In the genomic region with DNA sequence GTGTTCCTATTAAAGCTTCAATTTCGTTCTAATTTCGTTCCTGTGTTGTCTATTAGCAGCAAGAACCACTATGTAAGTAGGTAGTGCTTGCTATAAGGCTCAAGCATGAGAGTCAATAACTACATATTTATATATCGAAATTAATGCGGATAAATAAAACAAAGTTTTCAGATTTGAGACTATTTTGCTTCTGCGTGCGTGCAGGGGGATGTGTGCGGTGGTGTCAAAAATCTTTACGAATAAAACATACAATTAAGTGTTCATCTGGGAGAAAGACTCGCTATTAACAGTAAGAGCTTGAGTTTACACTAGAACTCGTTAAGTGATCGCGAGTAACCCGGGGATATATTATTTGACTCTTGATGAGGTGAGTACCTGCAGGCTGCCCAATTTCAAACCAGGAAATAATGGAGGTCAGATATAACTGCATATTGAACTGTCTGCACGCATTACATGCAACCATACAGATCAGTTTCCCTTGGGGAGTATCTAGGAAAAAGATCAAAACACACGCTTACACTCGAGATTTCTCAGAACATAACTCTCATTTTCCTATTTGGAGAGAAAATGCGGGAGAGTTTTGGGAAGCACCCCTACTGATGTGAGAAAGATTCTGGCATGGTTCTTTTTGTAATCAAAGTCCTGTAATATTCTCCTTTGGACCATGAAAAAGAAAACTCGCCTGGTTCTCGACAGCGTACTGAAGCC, we compare ENCODE assay signal across 8 cellular contexts. TPM values are rescaled to one million over a fixed set of nuclear protein-coding genes. Genes with fewer than 3 reads are reported as not detected.
DNase-seq lines count a peak whose midpoint lies in the region; ATAC-seq and TF ChIP-seq lines count a peak whose summit lies in the region.

No MANE protein-coding gene starts in this region.

- H3K27me3 ChIP-seq in WERI-Rb-1 (ENCODE audit: insufficient read depth, low read depth, severe bottlenecking), result no peaks in the 10 kb centered on the region
- no peaks in the 10 kb centered on the region for H3K27me3 ChIP-seq in foreskin keratinocyte
- no peaks in the 10 kb centered on the region for H3K27me3 ChIP-seq in prostate gland (replicated peaks; ENCODE audit: insufficient read depth)

- peak overlapping the region; percentile 92 for H3K27ac ChIP-seq in WERI-Rb-1
- H3K27ac ChIP-seq in foreskin keratinocyte, result peak overlapping the region; percentile 98
- peak overlapping the region; percentile 93 to 96 for H3K27ac ChIP-seq in prostate gland

- peak; percentile 75 for DNase-seq in DMS53 (lab: John Stamatoyannopoulos, UW)
- DNase-seq in HFFc6, result no peak
- DNase-seq in WERI-Rb-1, result no peak
- no peak for DNase-seq in foreskin keratinocyte
- DNase-seq in prostate gland (ENCODE audit: low spot score), result peak; percentile 8
- no peak for DNase-seq in NCI-H187 treated with DMSO at 0.1 percent for 48 hours (lab: John Stamatoyannopoulos, UW)
- no peak for DNase-seq in AG20443 (ENCODE audit: low spot score)

- peak overlapping the region; percentile 99 for H3K27ac Mint-ChIP-seq in HFFc6

- H3K4me3 Mint-ChIP-seq in HFFc6, result peak overlapping the region; percentile 95

- ATAC-seq in foreskin keratinocyte (no peak), HG02884 (IDR thresholded peaks at IDR 0.05; ENCODE audit: unreplicated experiment) (no peak)

- intact Hi-C loops in prostate gland (cut with DNase I), result loop anchor here (5.0 kb wide), 2 partner anchors 48 to 77 kb away; partner anchors contain the start of genes IRAK4 and PUS7L

- no peaks in the 10 kb centered on the region for H3K27me3 Mint-ChIP-seq in HFFc6 (ENCODE audit: insufficient read depth)

- H3K36me3 Mint-ChIP-seq in HFFc6 (ENCODE audit: low read depth), result peaks cover 4% of the 10 kb centered on the region

- peaks cover 29% of the 10 kb centered on the region for H3K36me3 ChIP-seq in WERI-Rb-1
- no peaks in the 10 kb centered on the region for H3K36me3 ChIP-seq in prostate gland

- H3K4me3 ChIP-seq in WERI-Rb-1 (ENCODE audit: low read depth, low read length) (peak overlapping the region; percentile 80), prostate gland (peak overlapping the region; percentile 84 to 88)

- peaks cover 20% of the 10 kb centered on the region for H3K4me1 ChIP-seq in foreskin keratinocyte
- H3K4me1 ChIP-seq in prostate gland (replicated peaks), result no peaks in the 10 kb centered on the region

- TF ChIP-seq POLR2A in prostate gland (IDR thresholded peaks at IDR 0.05), result no peak

- no peaks in the 10 kb centered on the region for H3K9me3 Mint-ChIP-seq in HFFc6

- no peaks in the 10 kb centered on the region for H3K9me3 ChIP-seq in WERI-Rb-1 (ENCODE audit: severe bottlenecking)
- H3K9me3 ChIP-seq in prostate gland, result no peaks in the 10 kb centered on the region

- WGBS in prostate gland, result 3% methylated on average over 20 of the region's 20 CpGs

- H3K4me1 Mint-ChIP-seq in HFFc6 (ENCODE audit: low read depth), result peaks cover 29% of the 10 kb centered on the region

- no peak for TF ChIP-seq CTCF in HFFc6 (IDR thresholded peaks at IDR 0.05)
- TF ChIP-seq CTCF in WERI-Rb-1 (IDR thresholded peaks at IDR 0.05; ENCODE audit: low read depth, low read length), result no peak
- no peak for TF ChIP-seq CTCF in foreskin keratinocyte (conservative IDR thresholded peaks at IDR 0.05)
- no peak for TF ChIP-seq CTCF in prostate gland (IDR thresholded peaks at IDR 0.05)

RNA-seq across cellular contexts. Expression of gene TWF1, which starts 0.8 kb away (rescaled TPM):
- 100 to 1,000 TPM; 146 to 165 (median 153) TPM for total RNA-seq in HFFc6 (2021; fragmentation: NEBNext Ultra II Directional; extraction: Animal tissue kit (Norgen Biotek cat#: 25700))
- total RNA-seq in foreskin keratinocyte (134 TPM in 2 replicates), prostate gland (100 to 1,000 TPM in 1 of 2 donors, 10 to 100 TPM in 1; 64.5 to 114 TPM)
- 53.4 and 61.4 TPM in 2 replicates for polyA plus RNA-seq in foreskin keratinocyte

RNA-seq across cellular contexts. Expression of gene TMEM117, which starts 30.6 kb away (rescaled TPM):
- 1 to 10 TPM; 5.5 to 8.8 (median 7.0) TPM for total RNA-seq in HFFc6 (2021; fragmentation: NEBNext Ultra II Directional; extraction: Animal tissue kit (Norgen Biotek cat#: 25700))
- total RNA-seq in foreskin keratinocyte, result 5.9 and 6.9 TPM in 2 replicates
- 3.6 and 4.2 TPM in 2 replicates for polyA plus RNA-seq in foreskin keratinocyte
- 10 to 100 TPM; 15.5 to 26.5 TPM for total RNA-seq in prostate gland

RNA-seq across cellular contexts. Expression of gene IRAK4, which starts 46.6 kb away (rescaled TPM):
- total RNA-seq in HFFc6 (2021; fragmentation: NEBNext Ultra II Directional; extraction: Animal tissue kit (Norgen Biotek cat#: 25700)), result 10 to 100 TPM; 11.5 to 13.1 (median 12.0) TPM
- 10.8 and 11.2 TPM in 2 replicates for total RNA-seq in foreskin keratinocyte
- polyA plus RNA-seq in foreskin keratinocyte, result 4.1 and 4.9 TPM in 2 replicates
- total RNA-seq in prostate gland, result 10 to 100 TPM; 11.5 to 25.3 TPM

RNA-seq across cellular contexts. Expression of gene PUS7L, which starts 46.7 kb away (rescaled TPM):
- total RNA-seq in HFFc6 (2021; fragmentation: NEBNext Ultra II Directional; extraction: Animal tissue kit (Norgen Biotek cat#: 25700)), result 10 to 100 TPM; 14.3 to 22.6 (median 17.2) TPM
- 16.5 and 17.3 TPM in 2 replicates for total RNA-seq in foreskin keratinocyte
- polyA plus RNA-seq in foreskin keratinocyte, result 1.8 and 2.2 TPM in 2 replicates
- 10 to 100 TPM in 1 of 2 donors, 1 to 10 TPM in 1; 9.7 to 12.7 TPM for total RNA-seq in prostate gland

Comparison
In these comparisons a context has a peak if more than half of its experiments do, and no peak if none do; other contexts are left out.
1. DNase-seq: peak in DMS53 (single experiment) and prostate gland (single experiment); none in HFFc6 (single experiment), WERI-Rb-1 (single experiment), foreskin keratinocyte (0 of 2), NCI-H187 treated with DMSO at 0.1 percent for 48 hours (single experiment) and AG20443 (single experiment).
2. Peak in every context shown above with its lines, with median percentiles within 50 percentile points of each other: H3K27ac ChIP-seq.